ENCODE assay signal across 14 cellular contexts in genomic region chr1:32765561-32766327, GRCh38. TPM values are rescaled to one million over a fixed set of nuclear protein-coding genes. Genes with fewer than 3 reads are reported as not detected.
DNase-seq lines count a peak whose midpoint lies in the region; ATAC-seq, FAIRE-seq and TF ChIP-seq lines count a peak whose summit lies in the region.
"Had no signal": no experiment of that assay in that cellular context is flagged by ENCODE, and none has a peak within 500 bp of the region (broad histone marks: within the 10 kb centered on the region; RNA-seq: fewer than 3 reads in every experiment).

No MANE protein-coding gene starts in this region.

- no peak for TF ChIP-seq EP300 in A549 (IDR thresholded peaks at IDR 0.05)

- DNase-seq in A549 (ENCODE audit: low read depth in 1 of 2, low spot score in 1 of 2) (no peak), colonic mucosa (peak; percentile 16), MG63 (no peak), NCI-H446 (lab: John Stamatoyannopoulos, UW) (no peak)
- DNase-seq: activated CD4-positive, alpha-beta T cell treated with anti-CD3 and anti-CD28 coated beads for 48 hours; KG1; NCI-H2081; stimulated activated CD4-positive, alpha-beta T cell treated with anti-CD3 and anti-CD28 coated beads, Interleukin-1b, Interleukin-23, amount 100 ng/mL, for 48 hours had no signal

- FAIRE-seq in A549 (lab: Jason Lieb, UNC): no peak
- FAIRE-seq: endometrium, GM18507 had no signal

- no peak for TF ChIP-seq RAD21 in A549 (conservative IDR thresholded peaks at IDR 0.05 in 1 of 2, IDR thresholded peaks at IDR 0.05 in 1 of 2)

- H3K4me2 ChIP-seq in A549: peak overlapping the region; percentile 52

- peaks cover 91% of the 10 kb centered on the region for H3K4me1 ChIP-seq in A549
- H3K4me1 ChIP-seq in HUES48 (ENCODE audit: control insufficient read depth, insufficient read depth, low read length): peaks cover 39% of the 10 kb centered on the region
- peaks cover 10% of the 10 kb centered on the region for H3K4me1 ChIP-seq in colonic mucosa
- H3K4me1 ChIP-seq in mucosa of stomach (ENCODE audit: control insufficient read depth, insufficient read depth, low read length): peaks cover 58% of the 10 kb centered on the region

- TF ChIP-seq POLR2A in A549 (IDR thresholded peaks at IDR 0.05; ENCODE audit: low read length): no peak

- intact Hi-C loops in colonic mucosa (cut with DNase I): no loop called here

- ATAC-seq in A549 (no peak), GM18519 (IDR thresholded peaks at IDR 0.05; ENCODE audit: low FRiP score, unreplicated experiment) (no peak), GM18498 (IDR thresholded peaks at IDR 0.05; ENCODE audit: unreplicated experiment) (no peak)

- TF ChIP-seq CTCF in A549 (IDR thresholded peaks at IDR 0.05) (no peak), colonic mucosa (IDR thresholded peaks at IDR 0.05) (no peak)

- WGBS in A549 (ENCODE audit: missing lambda C conversion rate): 85% methylated on average over 20 of the region's 28 CpGs

- no peak overlapping the region for H3K4me3 ChIP-seq in A549
- peak overlapping the region; percentile 55 for H3K4me3 ChIP-seq in HUES48 (ENCODE audit: low read depth, low read length)
- H3K4me3 ChIP-seq in colonic mucosa: no peak overlapping the region
- H3K4me3 ChIP-seq in mucosa of stomach (ENCODE audit: low read length): no peak overlapping the region
- H3K4me3 ChIP-seq in MG63: no peak overlapping the region

- POLR2A ChIA-PET in A549 (lab: Yijun Ruan, JAX): no interaction called here

- peaks cover 32% of the 10 kb centered on the region for H3K36me3 ChIP-seq in HUES48 (ENCODE audit: control insufficient read depth, insufficient read depth, low read length)
- H3K36me3 ChIP-seq in colonic mucosa: peaks cover 4% of the 10 kb centered on the region
- peaks cover 4% of the 10 kb centered on the region for H3K36me3 ChIP-seq in mucosa of stomach (ENCODE audit: control insufficient read depth, insufficient read depth, low read length)
- H3K36me3 ChIP-seq in MG63: peaks cover 3% of the 10 kb centered on the region; the same call in 1 of the 2 replicates

- no peaks in the 10 kb centered on the region for H3K9me3 ChIP-seq in A549
- H3K9me3 ChIP-seq in HUES48 (ENCODE audit: control insufficient read depth, insufficient read depth, low read length): no peaks in the 10 kb centered on the region
- no peaks in the 10 kb centered on the region for H3K9me3 ChIP-seq in colonic mucosa
- no peaks in the 10 kb centered on the region for H3K9me3 ChIP-seq in mucosa of stomach (ENCODE audit: control insufficient read depth, low read length)
- no peaks in the 10 kb centered on the region for H3K9me3 ChIP-seq in MG63

- H3K9ac ChIP-seq in HUES48 (ENCODE audit: low read depth, low read length) (peak overlapping the region; percentile 53), colonic mucosa (ENCODE audit: low read depth in 2 of 2, low read length in 2 of 2) (peak overlapping the region in 1 of 2 donors; percentile 19), mucosa of stomach (ENCODE audit: low read length) (peak overlapping the region; percentile 50)

- H3K27me3 ChIP-seq in HUES48 (ENCODE audit: control insufficient read depth, insufficient read depth, low read length): no peaks in the 10 kb centered on the region
- no peaks in the 10 kb centered on the region for H3K27me3 ChIP-seq in colonic mucosa
- no peaks in the 10 kb centered on the region for H3K27me3 ChIP-seq in mucosa of stomach (ENCODE audit: control insufficient read depth, insufficient read depth, low read length)
- H3K27me3 ChIP-seq in MG63: no peaks in the 10 kb centered on the region

- H3K27ac ChIP-seq in A549 (peak overlapping the region; percentile 64 to 99), HUES48 (ENCODE audit: low read depth, low read length) (peak overlapping the region; percentile 91), colonic mucosa (no peak overlapping the region)

- CTCF ChIA-PET in A549 (lab: Yijun Ruan, JAX): interaction anchor here (1.2 to 1.4 kb wide), 2 partner anchors 24 to 53 kb away, joined by 3 to 7 read pairs; no protein-coding TSS in a partner anchor

TF ChIP-seq in A549, 52 proteins besides CTCF, POLR2A, EP300 and RAD21:
- TF ChIP-seq SREBF2 (IDR thresholded peaks at IDR 0.05) (no peak), RFX5 (IDR thresholded peaks at IDR 0.05) (no peak), TP53 (CRISPR knock-in tag; IDR thresholded peaks at IDR 0.05) (no peak), MYC (IDR thresholded peaks at IDR 0.05; ENCODE audit: borderline replicate concordance, low read length) (no peak), USF2 (IDR thresholded peaks at IDR 0.05) (no peak), PBX3 (IDR thresholded peaks at IDR 0.05) (no peak), RCOR1 (IDR thresholded peaks at IDR 0.05; ENCODE audit: low read depth, low read length) (no peak), BCL3 (IDR thresholded peaks at IDR 0.05) (no peak), RARB (CRISPR knock-in tag; IDR thresholded peaks at IDR 0.05) (no peak), FOXS1 (CRISPR knock-in tag; IDR thresholded peaks at IDR 0.05) (no peak), JUNB (IDR thresholded peaks at IDR 0.05) (no peak), HOXA7 (CRISPR knock-in tag; IDR thresholded peaks at IDR 0.05) (no peak)

RNA-seq across cellular contexts. Expression of gene YARS1, which starts 51.4 kb away (rescaled TPM):
- polyA plus RNA-seq in A549 (2011; rRNA removed): 103 and 105 TPM in 2 replicates
- polyA plus RNA-seq in A549 (2012; cell fraction: cytosol; rRNA removed): 52.7 and 55.7 TPM in 2 replicates
- 51.1 and 64.7 TPM in 2 replicates for polyA plus RNA-seq in A549 (2012; cell fraction: nucleus; rRNA removed)
- 83.2 to 103 TPM (median 92.5 TPM) in 3 replicates for polyA plus RNA-seq in A549 (2017; fragmentation: RNase III; extraction: RNeasy Plus Mini Kit Qiagen cat#74134 plus additional on column Dnase treatment)
- polyA minus RNA-seq in A549 (2011; rRNA and poly(A)+ RNA removed): 82.0 and 94.1 TPM in 2 replicates
- total RNA-seq in colonic mucosa: 100 to 1,000 TPM in 1 of 2 donors, 10 to 100 TPM in 1; 60.2 to 116 TPM
- total RNA-seq in MG63 (2014; rRNA removed; shearing (Covaris generic); ENCODE audit: low replicate concordance): 95.0 and 160 TPM in 2 replicates

RNA-seq across cellular contexts. Expression of gene S100PBP, which starts 51.7 kb away (rescaled TPM):
- polyA plus RNA-seq in A549 (2011; rRNA removed) (39.3 and 41.9 TPM in 2 replicates), A549 (2017; fragmentation: RNase III; extraction: RNeasy Plus Mini Kit Qiagen cat#74134 plus additional on column Dnase treatment) (15.9 to 17.0 TPM (median 16.1 TPM) in 3 replicates)
- 6.6 and 7.2 TPM in 2 replicates for polyA plus RNA-seq in A549 (2012; cell fraction: cytosol; rRNA removed)
- 10.4 and 18.2 TPM in 2 replicates for polyA plus RNA-seq in A549 (2012; cell fraction: nucleus; rRNA removed)
- 23.1 and 24.8 TPM in 2 replicates for polyA minus RNA-seq in A549 (2011; rRNA and poly(A)+ RNA removed)
- 10 to 100 TPM; 19.0 to 24.9 TPM for total RNA-seq in colonic mucosa
- 28.5 and 38.5 TPM in 2 replicates for total RNA-seq in MG63 (2014; rRNA removed; shearing (Covaris generic); ENCODE audit: low replicate concordance)
